13 cellular contexts compared by ENCODE assay signal in the genomic region with DNA sequence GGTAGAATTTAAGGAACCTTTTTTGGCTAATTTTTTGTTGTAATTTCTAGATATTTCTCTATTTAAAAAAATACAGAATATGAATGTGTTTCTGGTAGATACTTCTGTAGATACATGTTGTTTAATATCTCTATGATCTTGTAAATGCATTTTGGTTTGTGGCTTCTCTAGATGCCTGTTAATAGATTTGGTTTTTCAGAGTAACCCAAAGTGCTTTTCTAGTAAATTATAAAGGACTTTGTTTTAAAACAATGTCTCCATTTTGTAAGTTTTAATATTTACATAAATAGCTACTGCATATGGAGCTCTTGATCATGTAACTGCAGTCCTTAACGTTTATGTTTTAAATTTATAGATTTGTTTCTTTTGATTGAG.
"Had no signal": no experiment of that assay in that cellular context is flagged by ENCODE, and none has a peak within 500 bp of the region (broad histone marks: within the 10 kb centered on the region; RNA-seq: fewer than 3 reads in every experiment).

No MANE protein-coding gene starts in this region.

- H3K27ac ChIP-seq: SK-N-MC had no signal

- H3K4me3 ChIP-seq: lung, SK-N-MC, smooth muscle cell had no signal

- H3K27ac Mint-ChIP-seq: dendritic cell treated with granulocyte-macrophage colony-stimulating factor and Interleukin-4, amounts not matched to agents 40 ng/mL and 50 ng/mL, for 4 days; endodermal cell; type B pancreatic cell; WTC11 had no signal

- ATAC-seq: esophagus mucosa; stimulated activated memory B cell treated with anti-CD40 and anti-IgM and Interleukin-4, amounts not matched to agents 10 μg/mL and 1 μg/mL and 100 μg/mL, for 72 hours; WTC11 had no signal

- H3K27me3 Mint-ChIP-seq: activated CD4-positive, alpha-beta T cell treated with anti-CD3 and anti-CD28 coated beads, Interleukin-2, amount 10 ng/mL, durations not matched to agents 24 days and 14 days; brain; dendritic cell treated with granulocyte-macrophage colony-stimulating factor and Interleukin-4, amounts not matched to agents 40 ng/mL and 50 ng/mL, for 4 days; stimulated activated memory B cell treated with anti-CD40 and anti-IgM and Interleukin-4, amounts not matched to agents 10 μg/mL and 1 μg/mL and 100 μg/mL, for 72 hours; type B pancreatic cell had no signal

- H3K4me3 Mint-ChIP-seq: brain; dendritic cell treated with granulocyte-macrophage colony-stimulating factor and Interleukin-4, amounts not matched to agents 40 ng/mL and 50 ng/mL, for 4 days; endodermal cell; stimulated activated memory B cell treated with anti-CD40 and anti-IgM and Interleukin-4, amounts not matched to agents 10 μg/mL and 1 μg/mL and 100 μg/mL, for 72 hours; type B pancreatic cell; WTC11 had no signal

- H3K36me3 Mint-ChIP-seq: brain, WTC11 had no signal

- H3K9me3 Mint-ChIP-seq: brain; dendritic cell treated with granulocyte-macrophage colony-stimulating factor and Interleukin-4, amounts not matched to agents 40 ng/mL and 50 ng/mL, for 4 days; endodermal cell; stimulated activated memory B cell treated with anti-CD40 and anti-IgM and Interleukin-4, amounts not matched to agents 10 μg/mL and 1 μg/mL and 100 μg/mL, for 72 hours; type B pancreatic cell; WTC11 had no signal

- DNase-seq: activated CD4-positive, alpha-beta T cell treated with anti-CD3 and anti-CD28 coated beads, Interleukin-2, amount 10 ng/mL, durations not matched to agents 24 days and 14 days; activated naive CD4-positive, alpha-beta T cell; amygdala; endodermal cell had no signal
